Comparison of ENCODE assay signal across 1 cellular context in genomic region chr9:116336133-116336862, GRCh38.
A peak's percentile ranks its signal among the peaks of the same experiment; 100 is the strongest.
TF ChIP-seq lines count a peak whose summit lies in the region.

No MANE protein-coding gene starts in this region.

TF ChIP-seq in HepG2, 621 proteins besides CTCF, POLR2A, EP300 and RAD21 (continued from another document and continues in another):
- TF ChIP-seq NFKB2 (CRISPR knock-in tag; IDR thresholded peaks at IDR 0.05; ENCODE audit: borderline replicate concordance) (no peak), ZFP36L1 (CRISPR knock-in tag; IDR thresholded peaks at IDR 0.05) (no peak), ZNF335 (CRISPR knock-in tag; IDR thresholded peaks at IDR 0.05) (0 out of 2 replicates have a peak, but pooled peaks have one; percentile 36), NR2F1 (CRISPR knock-in tag; IDR thresholded peaks at IDR 0.05) (no peak), TOE1 (CRISPR knock-in tag; IDR thresholded peaks at IDR 0.05) (peak; percentile 49; the same call in 1 of the 2 replicates), NR2F2 (IDR thresholded peaks at IDR 0.05; ENCODE audit: borderline replicate concordance, low read depth) (peak; percentile 62; the same call in 1 of the 2 replicates), HDAC1 (CRISPR knock-in tag; IDR thresholded peaks at IDR 0.05) (peak; percentile 56; the same call in 1 of the 2 replicates), FOXA1 (IDR thresholded peaks at IDR 0.05) (no peak), FOXA1 (CRISPR knock-in tag; IDR thresholded peaks at IDR 0.05) (peak; percentile 68), NFIC (IDR thresholded peaks at IDR 0.05; ENCODE audit: low read length) (peak; percentile 44; the same call in 1 of the 2 replicates), ZGPAT (CRISPR knock-in tag; IDR thresholded peaks at IDR 0.05) (peak; percentile 61; the same call in 1 of the 2 replicates), RARA (CRISPR knock-in tag; IDR thresholded peaks at IDR 0.05) (peak; percentile 53), ZNF326 (CRISPR knock-in tag; IDR thresholded peaks at IDR 0.05; ENCODE audit: borderline replicate concordance) (no peak), TARDBP (CRISPR knock-in tag; IDR thresholded peaks at IDR 0.05) (0 out of 2 replicates have a peak, but pooled peaks have one; percentile 19), CHD2 (IDR thresholded peaks at IDR 0.05; ENCODE audit: low read depth, low read length) (no peak), KLF16 (CRISPR knock-in tag; IDR thresholded peaks at IDR 0.05) (peak in 1 of 2 experiments; percentile 52; a peak in 1 of 4 replicates), TEAD3 (CRISPR knock-in tag; optimal IDR thresholded peaks at IDR 0.05; ENCODE audit: borderline replicate concordance) (peak; percentile 68), ZNF549 (CRISPR knock-in tag; IDR thresholded peaks at IDR 0.05) (peak; percentile 77; the same call in 1 of the 2 replicates), ATF6 (CRISPR knock-in tag; conservative IDR thresholded peaks at IDR 0.05) (no peak), ARID5B (CRISPR knock-in tag; IDR thresholded peaks at IDR 0.05) (peak; percentile 87), FOSL2 (CRISPR knock-in tag; IDR thresholded peaks at IDR 0.05) (peak; percentile 53), SKIL (CRISPR knock-in tag; IDR thresholded peaks at IDR 0.05; ENCODE audit: borderline replicate concordance) (peak; percentile 56; the same call in 1 of the 2 replicates), KDM3A (CRISPR knock-in tag; IDR thresholded peaks at IDR 0.05; ENCODE audit: low read depth) (0 out of 2 replicates have a peak, but pooled peaks have one; percentile 61), FOXK1 (CRISPR knock-in tag; IDR thresholded peaks at IDR 0.05; ENCODE audit: borderline replicate concordance, low read depth) (peak; percentile 41; the same call in 1 of the 2 replicates), SOX13 (IDR thresholded peaks at IDR 0.05) (peak; percentile 57; the same call in 1 of the 2 replicates), SOX13 (CRISPR knock-in tag; conservative IDR thresholded peaks at IDR 0.05 in 1 of 2, IDR thresholded peaks at IDR 0.05 in 1 of 2) (peak in 1 of 2 experiments; percentile 65; a peak in 2 of 4 replicates), ZBTB7B (CRISPR knock-in tag; IDR thresholded peaks at IDR 0.05) (peak; percentile 35), CEBPG (CRISPR knock-in tag; IDR thresholded peaks at IDR 0.05) (peak; percentile 26; the same call in 1 of the 2 replicates), PLSCR1 (CRISPR knock-in tag; IDR thresholded peaks at IDR 0.05; ENCODE audit: borderline replicate concordance) (no peak), ATF7 (IDR thresholded peaks at IDR 0.05) (no peak), ATF7 (CRISPR knock-in tag; IDR thresholded peaks at IDR 0.05) (no peak), ERF (CRISPR knock-in tag; IDR thresholded peaks at IDR 0.05) (0 out of 2 replicates have a peak, but pooled peaks have one; percentile 45), HMG20A (CRISPR knock-in tag; IDR thresholded peaks at IDR 0.05; ENCODE audit: borderline replicate concordance) (peak; percentile 89), PATZ1 (CRISPR knock-in tag; IDR thresholded peaks at IDR 0.05) (0 out of 2 replicates have a peak, but pooled peaks have one; percentile 14), AHDC1 (CRISPR knock-in tag; IDR thresholded peaks at IDR 0.05; ENCODE audit: borderline replicate concordance) (peak; percentile 73; the same call in 1 of the 2 replicates), HDAC2 (CRISPR knock-in tag; IDR thresholded peaks at IDR 0.05) (peak; percentile 59), SIX1 (CRISPR knock-in tag; IDR thresholded peaks at IDR 0.05; ENCODE audit: borderline replicate concordance) (0 out of 2 replicates have a peak, but pooled peaks have one; percentile 50), SMAD9 (CRISPR knock-in tag; IDR thresholded peaks at IDR 0.05) (no peak), FOXA3 (CRISPR knock-in tag; IDR thresholded peaks at IDR 0.05) (peak; percentile 87), GATAD2A (CRISPR knock-in tag; IDR thresholded peaks at IDR 0.05) (peak; percentile 92), SAP130 (CRISPR knock-in tag; IDR thresholded peaks at IDR 0.05; ENCODE audit: low read depth) (peak; percentile 38; the same call in 1 of the 2 replicates), THRA (CRISPR knock-in tag; IDR thresholded peaks at IDR 0.05; ENCODE audit: borderline replicate concordance) (peak; percentile 38; the same call in 1 of the 2 replicates), SSRP1 (CRISPR knock-in tag; IDR thresholded peaks at IDR 0.05) (no peak)
